Comparison of ENCODE assay signal across 1 cellular context in genomic region chr22:36435516-36436415, GRCh38.
A peak's percentile ranks its signal among the peaks of the same experiment; 100 is the strongest.
TF ChIP-seq lines count a peak whose summit lies in the region.

No MANE protein-coding gene starts in this region.

TF ChIP-seq in HepG2, 621 proteins besides CTCF, POLR2A, EP300 and RAD21 (continued from another document and continues in another):
- peak; percentile 95; the same call in 1 of the 2 replicates for TF ChIP-seq KDM1A (CRISPR knock-in tag; IDR thresholded peaks at IDR 0.05)
- peak; percentile 77 for TF ChIP-seq POLR2G (IDR thresholded peaks at IDR 0.05; ENCODE audit: low read depth, low read length)
- TF ChIP-seq MYNN (CRISPR knock-in tag; IDR thresholded peaks at IDR 0.05; ENCODE audit: low read depth) = no peak
- peak; percentile 78 for TF ChIP-seq RARA (CRISPR knock-in tag; IDR thresholded peaks at IDR 0.05)
- TF ChIP-seq TCF12 (IDR thresholded peaks at IDR 0.05) = no peak
- TF ChIP-seq TCF12 (CRISPR knock-in tag; IDR thresholded peaks at IDR 0.05) = peak; percentile 56
- peak; percentile 59 for TF ChIP-seq MEF2D (CRISPR knock-in tag; IDR thresholded peaks at IDR 0.05)
- 0 out of 2 replicates have a peak, but pooled peaks have one; percentile 69 for TF ChIP-seq SNAPC2 (CRISPR knock-in tag; IDR thresholded peaks at IDR 0.05)
- TF ChIP-seq ZNF446 (CRISPR knock-in tag; IDR thresholded peaks at IDR 0.05) = no peak
- TF ChIP-seq ZNF781 (CRISPR knock-in tag; IDR thresholded peaks at IDR 0.05; ENCODE audit: borderline replicate concordance, not compliant biosample characterization) = no peak
- TF ChIP-seq NBN (conservative IDR thresholded peaks at IDR 0.05) = no peak
- TF ChIP-seq, protein P1, sequence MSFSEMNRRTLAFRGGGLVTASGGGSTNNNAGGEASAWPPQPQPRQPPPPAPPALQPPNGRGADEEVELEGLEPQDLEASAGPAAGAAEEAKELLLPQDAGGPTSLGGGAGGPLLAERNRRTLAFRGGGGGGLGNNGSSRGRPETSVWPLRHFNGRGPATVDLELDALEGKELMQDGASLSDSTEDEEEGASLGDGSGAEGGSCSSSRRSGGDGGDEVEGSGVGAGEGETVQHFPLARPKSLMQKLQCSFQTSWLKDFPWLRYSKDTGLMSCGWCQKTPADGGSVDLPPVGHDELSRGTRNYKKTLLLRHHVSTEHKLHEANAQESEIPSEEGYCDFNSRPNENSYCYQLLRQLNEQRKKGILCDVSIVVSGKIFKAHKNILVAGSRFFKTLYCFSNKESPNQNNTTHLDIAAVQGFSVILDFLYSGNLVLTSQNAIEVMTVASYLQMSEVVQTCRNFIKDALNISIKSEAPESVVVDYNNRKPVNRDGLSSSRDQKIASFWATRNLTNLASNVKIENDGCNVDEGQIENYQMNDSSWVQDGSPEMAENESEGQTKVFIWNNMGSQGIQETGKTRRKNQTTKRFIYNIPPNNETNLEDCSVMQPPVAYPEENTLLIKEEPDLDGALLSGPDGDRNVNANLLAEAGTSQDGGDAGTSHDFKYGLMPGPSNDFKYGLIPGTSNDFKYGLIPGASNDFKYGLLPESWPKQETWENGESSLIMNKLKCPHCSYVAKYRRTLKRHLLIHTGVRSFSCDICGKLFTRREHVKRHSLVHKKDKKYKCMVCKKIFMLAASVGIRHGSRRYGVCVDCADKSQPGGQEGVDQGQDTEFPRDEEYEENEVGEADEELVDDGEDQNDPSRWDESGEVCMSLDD (CRISPR knock-in tag; IDR thresholded peaks at IDR 0.05; ENCODE audit: borderline replicate concordance) = peak; percentile 55; the same call in 1 of the 2 replicates
- TF ChIP-seq, protein P2, sequence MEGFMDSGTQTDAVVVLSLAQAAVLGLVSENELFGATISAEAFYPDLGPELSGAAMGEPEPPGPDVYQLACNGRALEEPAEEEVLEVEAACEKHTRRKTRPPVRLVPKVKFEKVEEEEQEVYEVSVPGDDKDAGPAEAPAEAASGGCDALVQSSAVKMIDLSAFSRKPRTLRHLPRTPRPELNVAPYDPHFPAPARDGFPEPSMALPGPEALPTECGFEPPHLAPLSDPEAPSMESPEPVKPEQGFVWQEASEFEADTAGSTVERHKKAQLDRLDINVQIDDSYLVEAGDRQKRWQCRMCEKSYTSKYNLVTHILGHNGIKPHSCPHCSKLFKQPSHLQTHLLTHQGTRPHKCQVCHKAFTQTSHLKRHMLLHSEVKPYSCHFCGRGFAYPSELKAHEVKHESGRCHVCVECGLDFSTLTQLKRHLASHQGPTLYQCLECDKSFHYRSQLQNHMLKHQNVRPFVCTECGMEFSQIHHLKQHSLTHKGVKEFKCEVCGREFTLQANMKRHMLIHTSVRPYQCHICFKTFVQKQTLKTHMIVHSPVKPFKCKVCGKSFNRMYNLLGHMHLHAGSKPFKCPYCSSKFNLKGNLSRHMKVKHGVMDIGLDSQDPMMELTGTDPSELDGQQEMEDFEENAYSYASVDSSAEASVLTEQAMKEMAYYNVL (CRISPR knock-in tag; IDR thresholded peaks at IDR 0.05; ENCODE audit: borderline replicate concordance) = peak; percentile 76; the same call in 1 of the 2 replicates
- TF ChIP-seq DPF2 (CRISPR knock-in tag; IDR thresholded peaks at IDR 0.05; ENCODE audit: borderline replicate concordance, low read depth) = peak; percentile 41; the same call in 1 of the 2 replicates
- TF ChIP-seq ZBTB34 (CRISPR knock-in tag; IDR thresholded peaks at IDR 0.05) = 0 out of 2 replicates have a peak, but pooled peaks have one; percentile 32
- no peak for TF ChIP-seq ZNF34 (CRISPR knock-in tag; IDR thresholded peaks at IDR 0.05; ENCODE audit: borderline replicate concordance)
- TF ChIP-seq KDM3A (CRISPR knock-in tag; IDR thresholded peaks at IDR 0.05; ENCODE audit: low read depth) = 0 out of 2 replicates have a peak, but pooled peaks have one; percentile 20
- TF ChIP-seq HDAC1 (CRISPR knock-in tag; IDR thresholded peaks at IDR 0.05) = peak; percentile 29; the same call in 1 of the 2 replicates
- peak; percentile 71 for TF ChIP-seq HNF4A (CRISPR knock-in tag; IDR thresholded peaks at IDR 0.05)
- TF ChIP-seq EHMT2 (IDR thresholded peaks at IDR 0.05; ENCODE audit: borderline replicate concordance, low read depth, low read length) = no peak
- TF ChIP-seq ZNF75D (CRISPR knock-in tag; IDR thresholded peaks at IDR 0.05; ENCODE audit: borderline replicate concordance) = no peak
- peak; percentile 28 for TF ChIP-seq ERF (CRISPR knock-in tag; IDR thresholded peaks at IDR 0.05)
- no peak for TF ChIP-seq ZBTB8A (CRISPR knock-in tag; IDR thresholded peaks at IDR 0.05; ENCODE audit: borderline replicate concordance, low read depth)
- TF ChIP-seq, protein P3, sequence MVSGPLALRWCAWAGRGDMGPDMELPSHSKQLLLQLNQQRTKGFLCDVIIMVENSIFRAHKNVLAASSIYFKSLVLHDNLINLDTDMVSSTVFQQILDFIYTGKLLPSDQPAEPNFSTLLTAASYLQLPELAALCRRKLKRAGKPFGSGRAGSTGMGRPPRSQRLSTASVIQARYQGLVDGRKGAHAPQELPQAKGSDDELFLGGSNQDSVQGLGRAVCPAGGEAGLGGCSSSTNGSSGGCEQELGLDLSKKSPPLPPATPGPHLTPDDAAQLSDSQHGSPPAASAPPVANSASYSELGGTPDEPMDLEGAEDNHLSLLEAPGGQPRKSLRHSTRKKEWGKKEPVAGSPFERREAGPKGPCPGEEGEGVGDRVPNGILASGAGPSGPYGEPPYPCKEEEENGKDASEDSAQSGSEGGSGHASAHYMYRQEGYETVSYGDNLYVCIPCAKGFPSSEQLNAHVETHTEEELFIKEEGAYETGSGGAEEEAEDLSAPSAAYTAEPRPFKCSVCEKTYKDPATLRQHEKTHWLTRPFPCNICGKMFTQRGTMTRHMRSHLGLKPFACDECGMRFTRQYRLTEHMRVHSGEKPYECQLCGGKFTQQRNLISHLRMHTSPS (CRISPR knock-in tag; IDR thresholded peaks at IDR 0.05; ENCODE audit: low read depth) = peak; percentile 61
- TF ChIP-seq TFE3 (CRISPR knock-in tag; IDR thresholded peaks at IDR 0.05) = peak; percentile 65
- TF ChIP-seq ZNF891 (CRISPR knock-in tag; IDR thresholded peaks at IDR 0.05) = no peak
- 0 out of 2 replicates have a peak, but pooled peaks have one; percentile 38 for TF ChIP-seq HINFP (CRISPR knock-in tag; IDR thresholded peaks at IDR 0.05; ENCODE audit: low read depth)
- TF ChIP-seq BCL6 (CRISPR knock-in tag; IDR thresholded peaks at IDR 0.05) = peak; percentile 62
- no peak for TF ChIP-seq ZNF550 (CRISPR knock-in tag; IDR thresholded peaks at IDR 0.05; ENCODE audit: borderline replicate concordance)
- peak; percentile 60 for TF ChIP-seq RBFOX2 (IDR thresholded peaks at IDR 0.05; ENCODE audit: low read depth, low read length)
- TF ChIP-seq SETDB1 (CRISPR knock-in tag; IDR thresholded peaks at IDR 0.05; ENCODE audit: borderline replicate concordance) = no peak
- peak; percentile 30; the same call in 1 of the 2 replicates for TF ChIP-seq FOSL2 (CRISPR knock-in tag; IDR thresholded peaks at IDR 0.05)
- TF ChIP-seq NCOA2 (CRISPR knock-in tag; IDR thresholded peaks at IDR 0.05) = peak; percentile 59; the same call in 1 of the 2 replicates
- TF ChIP-seq ZSCAN25 (CRISPR knock-in tag; IDR thresholded peaks at IDR 0.05) = 0 out of 2 replicates have a peak, but pooled peaks have one; percentile 55
- TF ChIP-seq FLYWCH1 (CRISPR knock-in tag; IDR thresholded peaks at IDR 0.05) = no peak
- TF ChIP-seq ZNF644 (CRISPR knock-in tag; IDR thresholded peaks at IDR 0.05; ENCODE audit: low read depth) = peak; percentile 32; the same call in 1 of the 2 replicates
- no peak for TF ChIP-seq PBX3 (CRISPR knock-in tag; IDR thresholded peaks at IDR 0.05; ENCODE audit: borderline replicate concordance)
- no peak for TF ChIP-seq PHF20 (CRISPR knock-in tag; IDR thresholded peaks at IDR 0.05)
- no peak for TF ChIP-seq ATM (IDR thresholded peaks at IDR 0.05; ENCODE audit: borderline replicate concordance)
- peak; percentile 26 for TF ChIP-seq STAG1 (CRISPR knock-in tag; IDR thresholded peaks at IDR 0.05)
- TF ChIP-seq HOMEZ (CRISPR knock-in tag; IDR thresholded peaks at IDR 0.05; ENCODE audit: low read depth) = 0 out of 2 replicates have a peak, but pooled peaks have one; percentile 31
- TF ChIP-seq GABPB1 (CRISPR knock-in tag; IDR thresholded peaks at IDR 0.05) = no peak
- no peak for TF ChIP-seq RELA (CRISPR knock-in tag; IDR thresholded peaks at IDR 0.05)
- TF ChIP-seq TFAP4 (IDR thresholded peaks at IDR 0.05; ENCODE audit: borderline replicate concordance, low read depth) = peak; percentile 60; the same call in 1 of the 2 replicates
- no peak for TF ChIP-seq DNMT3B (CRISPR knock-in tag; conservative IDR thresholded peaks at IDR 0.05)
- peak; percentile 94 for TF ChIP-seq TCF7 (IDR thresholded peaks at IDR 0.05; ENCODE audit: low read depth)
- no peak for TF ChIP-seq HDAC6 (IDR thresholded peaks at IDR 0.05; ENCODE audit: low read depth, low read length)
- no peak for TF ChIP-seq MAFG (CRISPR knock-in tag; IDR thresholded peaks at IDR 0.05)
- no peak for TF ChIP-seq HNRNPUL1 (IDR thresholded peaks at IDR 0.05; ENCODE audit: low read depth, low read length)
- no peak for TF ChIP-seq SP1 (IDR thresholded peaks at IDR 0.05)
- peak; percentile 33; the same call in 1 of the 2 replicates for TF ChIP-seq SP1 (CRISPR knock-in tag; IDR thresholded peaks at IDR 0.05)
- TF ChIP-seq NFYB (CRISPR knock-in tag; IDR thresholded peaks at IDR 0.05) = no peak
- TF ChIP-seq, protein P4, sequence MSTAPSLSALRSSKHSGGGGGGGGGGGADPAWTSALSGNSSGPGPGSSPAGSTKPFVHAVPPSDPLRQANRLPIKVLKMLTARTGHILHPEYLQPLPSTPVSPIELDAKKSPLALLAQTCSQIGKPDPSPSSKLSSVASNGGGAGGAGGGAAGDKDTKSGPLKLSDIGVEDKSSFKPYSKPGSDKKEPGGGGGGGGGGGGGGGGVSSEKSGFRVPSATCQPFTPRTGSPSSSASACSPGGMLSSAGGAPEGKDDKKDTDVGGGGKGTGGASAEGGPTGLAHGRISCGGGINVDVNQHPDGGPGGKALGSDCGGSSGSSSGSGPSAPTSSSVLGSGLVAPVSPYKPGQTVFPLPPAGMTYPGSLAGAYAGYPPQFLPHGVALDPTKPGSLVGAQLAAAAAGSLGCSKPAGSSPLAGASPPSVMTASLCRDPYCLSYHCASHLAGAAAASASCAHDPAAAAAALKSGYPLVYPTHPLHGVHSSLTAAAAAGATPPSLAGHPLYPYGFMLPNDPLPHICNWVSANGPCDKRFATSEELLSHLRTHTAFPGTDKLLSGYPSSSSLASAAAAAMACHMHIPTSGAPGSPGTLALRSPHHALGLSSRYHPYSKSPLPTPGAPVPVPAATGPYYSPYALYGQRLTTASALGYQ (CRISPR knock-in tag; IDR thresholded peaks at IDR 0.05) = peak; percentile 87
